ENCODE assay signal across 10 cellular contexts in genomic region chr3:53495091-53495517, GRCh38. TPM values are rescaled to one million over a fixed set of nuclear protein-coding genes. Genes with fewer than 3 reads are reported as not detected.
DNase-seq lines count a peak whose midpoint lies in the region; ATAC-seq, FAIRE-seq and TF ChIP-seq lines count a peak whose summit lies in the region.
"Had no signal": no experiment of that assay in that cellular context is flagged by ENCODE, and none has a peak within 500 bp of the region (broad histone marks: within the 10 kb centered on the region; RNA-seq: fewer than 3 reads in every experiment).

No MANE protein-coding gene starts in this region.

- peak overlapping the region; percentile 26 for H3K27ac ChIP-seq in angular gyrus (ENCODE audit: low read depth, low read length)
- peak overlapping the region in 1 of 2 donors; percentile 50 for H3K27ac ChIP-seq in kidney (ENCODE audit: low read depth in 2 of 2, low read length in 2 of 2)
- H3K27ac ChIP-seq: 22Rv1, SJSA1 had no signal

- DNase-seq in DMS 273 (lab: John Stamatoyannopoulos, UW; ENCODE audit: unreplicated experiment) (peak; percentile 19), DMS 273 treated with DMSO at 0.1 percent for 48 hours (lab: John Stamatoyannopoulos, UW) (no peak), kidney (no peak), NCI-H510A treated with DMSO at 0.1 percent for 48 hours (lab: John Stamatoyannopoulos, UW) (no peak), CD1c-positive myeloid dendritic cell (ENCODE audit: extremely low spot score) (no peak)
- DNase-seq in stimulated activated effector memory CD8-positive, alpha-beta T cell treated with anti-CD3 and anti-CD28 coated beads, Interleukin-12 subunit alpha, Interleukin-12 subunit beta, amount 100 ng/mL, for 72 hours (ENCODE audit: low spot score in 2 of 2), result no peak

- no peaks in the 10 kb centered on the region for H3K36me3 ChIP-seq in kidney (ENCODE audit: control insufficient read depth in 1 of 2, insufficient read depth in 2 of 2, low read length in 2 of 2)
- H3K36me3 ChIP-seq: SJSA1 had no signal

- no peaks in the 10 kb centered on the region for H3K9me3 ChIP-seq in kidney (ENCODE audit: control insufficient read depth in 1 of 2, low read length in 2 of 2)
- H3K9me3 ChIP-seq: SJSA1 had no signal

- no peak for FAIRE-seq in kidney (lab: Jason Lieb, UNC)

- no peak for TF ChIP-seq CTCF in kidney (IDR thresholded peaks at IDR 0.05; ENCODE audit: borderline replicate concordance, extremely low read depth, insufficient read depth)

- H3K9me3 Mint-ChIP-seq in stimulated activated effector memory CD8-positive, alpha-beta T cell treated with anti-CD3 and anti-CD28 coated beads, Interleukin-12 subunit alpha, Interleukin-12 subunit beta, amount 100 ng/mL, for 72 hours, result no peaks in the 10 kb centered on the region

- H3K4me3 Mint-ChIP-seq in stimulated activated effector memory CD8-positive, alpha-beta T cell treated with anti-CD3 and anti-CD28 coated beads, Interleukin-12 subunit alpha, Interleukin-12 subunit beta, amount 100 ng/mL, for 72 hours, result peak overlapping the region; percentile 50

- H3K4me1 ChIP-seq in kidney (ENCODE audit: control insufficient read depth in 1 of 2, insufficient read depth in 1 of 2, low read depth in 1 of 2, low read length in 2 of 2), result peaks cover 4 to 5% of the 10 kb centered on the region in 2 donors

- ATAC-seq in stimulated activated effector memory CD8-positive, alpha-beta T cell treated with anti-CD3 and anti-CD28 coated beads, Interleukin-12 subunit alpha, Interleukin-12 subunit beta, amount 100 ng/mL, for 72 hours, result no peak
- ATAC-seq in GM19023 (IDR thresholded peaks at IDR 0.05; ENCODE audit: unreplicated experiment), result no peak

- H3K4me3 ChIP-seq in kidney (ENCODE audit: low read length in 2 of 2), result peak overlapping the region; percentile 50 to 59
- H3K4me3 ChIP-seq: SJSA1 had no signal

- H3K27ac Mint-ChIP-seq in stimulated activated effector memory CD8-positive, alpha-beta T cell treated with anti-CD3 and anti-CD28 coated beads, Interleukin-12 subunit alpha, Interleukin-12 subunit beta, amount 100 ng/mL, for 72 hours, result no peak overlapping the region

- H3K36me3 Mint-ChIP-seq in stimulated activated effector memory CD8-positive, alpha-beta T cell treated with anti-CD3 and anti-CD28 coated beads, Interleukin-12 subunit alpha, Interleukin-12 subunit beta, amount 100 ng/mL, for 72 hours, result no peaks in the 10 kb centered on the region

- H3K4me1 Mint-ChIP-seq in stimulated activated effector memory CD8-positive, alpha-beta T cell treated with anti-CD3 and anti-CD28 coated beads, Interleukin-12 subunit alpha, Interleukin-12 subunit beta, amount 100 ng/mL, for 72 hours, result peaks cover 6% of the 10 kb centered on the region

- intact Hi-C loops in kidney (cut with DNase I), result no loop called here

- peak overlapping the region in 1 of 2 donors; percentile 40 for H3K9ac ChIP-seq in kidney (ENCODE audit: low read length in 2 of 2)

RNA-seq across cellular contexts. Expression of gene CACNA1D, which starts 0.7 kb away (rescaled TPM):
- 35.7 TPM for total RNA-seq in kidney
- polyA plus RNA-seq in kidney (ENCODE audit: insufficient read depth, low read depth, low replicate concordance), result 3.7 TPM
- total RNA-seq: SJSA1 had no signal
